In genomic region chr22:41383085-41383484, GRCh38 we compare ENCODE assay signal across 9 cellular contexts. TPM values are rescaled to one million over a fixed set of nuclear protein-coding genes. Genes with fewer than 3 reads are reported as not detected.
A peak's percentile ranks its signal among the peaks of the same experiment; 100 is the strongest.
DNase-seq lines count a peak whose midpoint lies in the region; ATAC-seq and TF ChIP-seq lines count a peak whose summit lies in the region.
"Had no signal": no experiment of that assay in that cellular context is flagged by ENCODE, and none has a peak within 500 bp of the region (broad histone marks: within the 10 kb centered on the region; RNA-seq: fewer than 3 reads in every experiment).

No MANE protein-coding gene starts in this region.

- intact Hi-C loops in gastrocnemius medialis (cut with DNase I; ENCODE audit: low total_unique reads), result loop anchor here (5.0 kb wide), 1 partner anchor 1866 kb away; no protein-coding TSS in a partner anchor

- H3K4me3 ChIP-seq in GM06990 (replicated peaks; ENCODE audit: low read depth, low read length) (peak overlapping the region; percentile 80), fibroblast of the aortic adventitia (ENCODE audit: low read depth, low read length) (peak overlapping the region; percentile 84), gastrocnemius medialis (peak overlapping the region; percentile 73 to 94 (median 86))

- in situ Hi-C loops in gastrocnemius medialis (cut with MboI; ENCODE audit: low sequenced_read_pairs in 4 of 4), result no loop called here

- H3K27me3 ChIP-seq in GM06990 (replicated peaks; ENCODE audit: control insufficient read depth, insufficient read depth, low read length) (no peaks in the 10 kb centered on the region), gastrocnemius medialis (no peaks in the 10 kb centered on the region)

- TF ChIP-seq CTCF in GM06990 (IDR thresholded peaks at IDR 0.05; ENCODE audit: insufficient read depth, low read length, poor library complexity, severe bottlenecking), result no peak
- no peak for TF ChIP-seq CTCF in VCaP (conservative IDR thresholded peaks at IDR 0.05)
- no peak for TF ChIP-seq CTCF in fibroblast of the aortic adventitia (IDR thresholded peaks at IDR 0.05; ENCODE audit: insufficient read depth, low read length)
- TF ChIP-seq CTCF in gastrocnemius medialis (IDR thresholded peaks at IDR 0.05 in 4 of 5, conservative IDR thresholded peaks at IDR 0.05 in 1 of 5), result no peak

- ATAC-seq in gastrocnemius medialis, result no peak
- ATAC-seq in activated CD4-positive, CD25-positive, alpha-beta regulatory T cell treated with anti-CD3 and anti-CD28 coated beads, Interleukin-2, amount 50 U/mL, for 24 hours, result no peak
- no peak for ATAC-seq in GM21825 (IDR thresholded peaks at IDR 0.05; ENCODE audit: unreplicated experiment)
- no peak for ATAC-seq in HG02840 (IDR thresholded peaks at IDR 0.05; ENCODE audit: low FRiP score, unreplicated experiment)

- no peaks in the 10 kb centered on the region for H3K9me3 ChIP-seq in gastrocnemius medialis

- DNase-seq in GM06990 (ENCODE audit: extremely low read depth, insufficient read length), result no peak
- no peak for DNase-seq in fibroblast of the aortic adventitia (ENCODE audit: low read depth)
- DNase-seq in gastrocnemius medialis, result no peak
- no peak for DNase-seq in NCI-H446 (lab: John Stamatoyannopoulos, UW)
- DNase-seq: T1000 had no signal

- peak overlapping the region; percentile 90 for H3K27ac ChIP-seq in VCaP
- H3K27ac ChIP-seq in gastrocnemius medialis, result peak overlapping the region; percentile 96 to 100 (median 100)

- peaks cover 23 to 25% of the 10 kb centered on the region in 2 donors for H3K4me1 ChIP-seq in gastrocnemius medialis

- H3K36me3 ChIP-seq in GM06990 (ENCODE audit: control insufficient read depth, insufficient read depth, low read length) (peaks cover 4% of the 10 kb centered on the region), gastrocnemius medialis (peaks cover 0 to 10% of the 10 kb centered on the region in 2 donors)

- TF ChIP-seq POLR2A in gastrocnemius medialis (IDR thresholded peaks at IDR 0.05), result no peak

RNA-seq across cellular contexts. Expression of gene TEF, which starts 1.3 kb away (rescaled TPM):
- total RNA-seq in fibroblast of the aortic adventitia (ENCODE audit: low replicate concordance), result 14.8 and 17.4 TPM in 2 replicates
- 10 to 100 TPM; 15.6 to 39.8 (median 19.5) TPM for total RNA-seq in gastrocnemius medialis
